Comparison of ENCODE assay signal across 9 cellular contexts in the genomic region with DNA sequence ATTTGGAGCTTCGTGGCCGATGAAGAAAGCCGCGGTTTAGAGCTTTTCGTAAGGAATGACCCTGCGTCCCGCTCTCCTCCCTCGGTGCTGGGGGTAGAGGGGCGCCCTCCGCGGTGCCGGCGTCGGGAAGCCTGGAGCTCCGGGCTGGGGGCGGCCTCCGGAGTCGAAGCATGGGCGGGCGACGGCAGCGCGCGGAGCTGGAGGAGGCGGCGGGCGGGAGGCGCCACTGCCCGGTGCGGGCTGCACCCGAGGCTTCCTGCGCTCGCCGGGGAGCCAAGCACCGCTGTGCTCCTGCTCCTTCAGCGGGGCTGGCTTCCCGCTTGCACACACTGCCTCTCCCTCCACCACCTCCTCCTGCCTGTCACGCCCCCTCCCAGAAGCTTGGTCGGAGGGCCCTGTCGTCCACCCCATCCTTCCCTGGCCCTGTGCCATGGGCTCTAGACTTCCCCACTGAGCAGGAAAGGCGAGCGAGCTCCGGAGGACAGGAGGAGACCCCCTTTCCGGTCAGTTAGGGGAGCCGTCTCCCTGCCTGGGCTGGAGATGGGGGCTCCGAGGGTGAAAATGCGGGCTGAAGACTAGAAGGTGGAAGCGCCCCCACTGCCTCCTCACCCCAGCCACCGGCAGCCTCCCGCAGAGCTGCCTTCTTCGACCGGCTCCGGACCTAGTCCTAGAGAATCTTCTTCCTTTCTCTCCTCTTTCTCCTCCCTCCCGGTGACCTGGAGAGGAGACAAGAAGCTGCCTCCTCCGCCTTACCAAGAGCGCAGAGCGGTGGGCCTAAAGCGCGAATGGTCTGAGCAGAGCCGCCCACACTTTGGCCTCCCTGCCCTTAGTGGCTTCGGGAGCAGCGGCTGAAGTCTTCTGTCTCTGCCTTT. TPM values are rescaled to one million over a fixed set of nuclear protein-coding genes. Genes with fewer than 3 reads are reported as not detected.
A peak's percentile ranks its signal among the peaks of the same experiment; 100 is the strongest.
DNase-seq lines count a peak whose midpoint lies in the region; ATAC-seq and TF ChIP-seq lines count a peak whose summit lies in the region.
"Had no signal": no experiment of that assay in that cellular context is flagged by ENCODE, and none has a peak within 500 bp of the region (broad histone marks: within the 10 kb centered on the region; RNA-seq: fewer than 3 reads in every experiment).

No MANE protein-coding gene starts in this region.

- H3K4me3 ChIP-seq in astrocyte of the spinal cord (ENCODE audit: low read depth, low read length), result peak overlapping the region; percentile 53
- peak overlapping the region; percentile 71; the same call in 1 of the 2 replicates for H3K4me3 ChIP-seq in iPS-20b (ENCODE audit: low read length)

- no peaks in the 10 kb centered on the region for H3K36me3 Mint-ChIP-seq in type B pancreatic cell

- in situ Hi-C loops in astrocyte of the spinal cord (cut with HindIII; ENCODE audit: low sequenced_read_pairs) (no loop called here), KBM-7 (cut with MboI; ENCODE audit: low pct_unique_long_range_greater_than_20kb, low sequenced_read_pairs) (no loop called here)

- H3K4me1 Mint-ChIP-seq in type B pancreatic cell (ENCODE audit: unreplicated experiment), result peaks cover 19% of the 10 kb centered on the region

- H3K27me3 ChIP-seq in iPS-20b (ENCODE audit: insufficient read depth, low read length), result peaks cover 77% of the 10 kb centered on the region

- peaks cover 74% of the 10 kb centered on the region for H3K27me3 Mint-ChIP-seq in type B pancreatic cell

- no peaks in the 10 kb centered on the region for H3K9me3 Mint-ChIP-seq in type B pancreatic cell

- H3K9me3 ChIP-seq in iPS-20b (ENCODE audit: insufficient read depth, low read depth, low read length), result no peaks in the 10 kb centered on the region

- peak; percentile 50 for DNase-seq in activated CD8-positive, alpha-beta memory T cell treated with anti-CD3 and anti-CD28 coated beads, Interleukin-2, amount 50 U/mL, for 48 hours
- no peak for DNase-seq in activated CD8-positive, alpha-beta memory T cell treated with anti-CD3 and anti-CD28 coated beads for 24 hours
- peak; percentile 29 for DNase-seq in astrocyte of the spinal cord (ENCODE audit: low read depth, low spot score)
- no peak for DNase-seq in type B pancreatic cell (ENCODE audit: extremely low spot score, unreplicated experiment)
- DNase-seq in KBM-7, result no peak
- no peak for DNase-seq in activated CD4-positive, CD25-positive, alpha-beta regulatory T cell treated with anti-CD3 and anti-CD28 coated beads, Interleukin-2, amount 50 U/mL, for 72 hours
- DNase-seq: Kasumi-1 had no signal

- peaks cover 6% of the 10 kb centered on the region; the same call in 1 of the 2 replicates for H3K4me1 ChIP-seq in iPS-20b (ENCODE audit: insufficient read depth, low read length)

- no peak for ATAC-seq in GM21360 (IDR thresholded peaks at IDR 0.05; ENCODE audit: unreplicated experiment)

- H3K27ac ChIP-seq in iPS-20b (ENCODE audit: low read length), result no peak overlapping the region

- H3K9ac ChIP-seq in iPS-20b (ENCODE audit: low read depth, low read length), result peak overlapping the region; percentile 32; the same call in 1 of the 2 replicates

- H3K4me3 Mint-ChIP-seq in type B pancreatic cell, result peak overlapping the region; percentile 89

- H3K27ac Mint-ChIP-seq in type B pancreatic cell, result peak overlapping the region; percentile 34

- no peak for TF ChIP-seq CTCF in astrocyte of the spinal cord (IDR thresholded peaks at IDR 0.05; ENCODE audit: low read depth, low read length)
- peak; percentile 2 for TF ChIP-seq CTCF in type B pancreatic cell (conservative IDR thresholded peaks at IDR 0.05)

- H3K36me3 ChIP-seq in iPS-20b (ENCODE audit: insufficient read depth, low read depth, low read length), result peaks cover 4% of the 10 kb centered on the region; the same call in 1 of the 2 replicates

RNA-seq across cellular contexts. Expression of a gene that starts 1.8 kb away (rescaled TPM):
- total RNA-seq in type B pancreatic cell (ENCODE audit: low replicate concordance), result 5.0 and 8.3 TPM in 2 replicates

Comparison
In these comparisons a context has a peak if more than half of its experiments do, and no peak if none do; other contexts are left out.
1. DNase-seq: peak in activated CD8-positive, alpha-beta memory T cell treated with anti-CD3 and anti-CD28 coated beads, Interleukin-2, amount 50 U/mL, for 48 hours (single experiment) and astrocyte of the spinal cord (single experiment); none in activated CD8-positive, alpha-beta memory T cell treated with anti-CD3 and anti-CD28 coated beads for 24 hours (single experiment), type B pancreatic cell (single experiment), KBM-7 (single experiment) and activated CD4-positive, CD25-positive, alpha-beta regulatory T cell treated with anti-CD3 and anti-CD28 coated beads, Interleukin-2, amount 50 U/mL, for 72 hours (single experiment).